ENCODE assay signal across 13 cellular contexts in the genomic region with DNA sequence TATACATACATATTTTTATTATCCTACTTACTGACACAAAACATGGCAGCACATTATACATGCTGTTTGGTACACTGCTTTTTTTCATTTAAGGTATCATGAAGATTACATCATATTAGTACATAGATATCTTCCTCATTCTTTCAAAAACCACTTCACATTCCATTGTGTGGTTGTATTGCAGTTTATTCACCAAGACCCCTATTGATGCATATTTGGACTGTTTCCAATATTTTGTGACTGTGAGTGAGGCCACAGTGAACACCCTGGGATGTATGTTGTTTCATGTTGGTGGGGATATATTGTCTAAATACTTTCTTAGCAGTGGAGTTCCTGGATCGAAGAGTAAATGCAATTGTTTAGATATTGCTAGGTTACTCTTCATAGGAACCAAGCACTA. TPM values are rescaled to one million over a fixed set of nuclear protein-coding genes. Genes with fewer than 3 reads are reported as not detected.
DNase-seq lines count a peak whose midpoint lies in the region; ATAC-seq, FAIRE-seq and TF ChIP-seq lines count a peak whose summit lies in the region.
"Had no signal": no experiment of that assay in that cellular context is flagged by ENCODE, and none has a peak within 500 bp of the region (broad histone marks: within the 10 kb centered on the region; RNA-seq: fewer than 3 reads in every experiment).

No MANE protein-coding gene starts in this region.

- TF ChIP-seq CTCF in astrocyte (IDR thresholded peaks at IDR 0.05; ENCODE audit: insufficient read depth, low read depth, low read length) (no peak), D721Med (IDR thresholded peaks at IDR 0.05; ENCODE audit: insufficient read depth, missing control alignments) (no peak)

- H3K79me2 ChIP-seq in astrocyte (ENCODE audit: insufficient read depth, low read length), result no peaks in the 10 kb centered on the region

- H3K4me1 ChIP-seq in astrocyte (ENCODE audit: insufficient read depth, low read length), result no peaks in the 10 kb centered on the region

- FAIRE-seq in astrocyte (lab: Jason Lieb, UNC), result peak; percentile 13
- no peak for FAIRE-seq in D721Med (lab: Jason Lieb, UNC)

- in situ Hi-C loops in Caki2 (cut with HindIII; ENCODE audit: low pct_unique_long_range_greater_than_20kb, low sequenced_read_pairs), result no loop called here

- peak overlapping the region; percentile 82 for H3K27ac Mint-ChIP-seq in astrocyte (ENCODE audit: unreplicated experiment)
- H3K27ac Mint-ChIP-seq: CD4-positive, alpha-beta T cell had no signal

- H3K9me3 Mint-ChIP-seq in astrocyte (ENCODE audit: unreplicated experiment), result peaks cover 37% of the 10 kb centered on the region

- peaks cover 4% of the 10 kb centered on the region for H3K9me3 ChIP-seq in astrocyte (ENCODE audit: insufficient read depth, low read depth, low read length)

- H3K4me2 ChIP-seq in astrocyte (ENCODE audit: low read length), result no peak overlapping the region

- H2AFZ ChIP-seq in astrocyte (ENCODE audit: low read depth, low read length), result no peak overlapping the region

- H3K36me3 ChIP-seq in astrocyte (ENCODE audit: insufficient read depth, low read length), result no peaks in the 10 kb centered on the region

- peak; percentile 29 for DNase-seq in Caki2 (ENCODE audit: low read depth)
- DNase-seq in HT1080 (ENCODE audit: low read depth), result peak; percentile 15
- peak; percentile 61 for DNase-seq in astrocyte (ENCODE audit: low read depth)
- DNase-seq in iris pigment epithelial cell (ENCODE audit: low read depth), result peak; percentile 43
- no peak for DNase-seq in HUDEP-2 (lab: John Stamatoyannopoulos, UW; ENCODE audit: unreplicated experiment in 76 of 76)
- DNase-seq in NCI-H1105 (lab: John Stamatoyannopoulos, UW), result no peak
- no peak for DNase-seq in D721Med (ENCODE audit: insufficient read length, low spot score)
- DNase-seq: CD4-positive, alpha-beta T cell; HCEC 1CT; NCI-H1048; T-helper 1 cell had no signal

- H3K4me1 Mint-ChIP-seq in astrocyte (ENCODE audit: low read depth, unreplicated experiment), result peaks cover 8% of the 10 kb centered on the region

- no peaks in the 10 kb centered on the region for H3K27me3 Mint-ChIP-seq in astrocyte (ENCODE audit: low read depth, unreplicated experiment)

- H3K4me3 Mint-ChIP-seq in astrocyte (ENCODE audit: unreplicated experiment), result peak overlapping the region; percentile 27
- H3K4me3 Mint-ChIP-seq: CD4-positive, alpha-beta T cell had no signal

- no peaks in the 10 kb centered on the region for H3K27me3 ChIP-seq in astrocyte (ENCODE audit: insufficient read depth, low read length)

- no peaks in the 10 kb centered on the region for H4K20me1 ChIP-seq in astrocyte (ENCODE audit: insufficient read depth, low read length)

- H3K9ac ChIP-seq in astrocyte (ENCODE audit: low read length), result no peak overlapping the region

- H3K4me3 ChIP-seq in astrocyte (ENCODE audit: insufficient read depth, low read depth, low read length), result no peak overlapping the region

- H3K36me3 Mint-ChIP-seq in astrocyte (ENCODE audit: low read depth, unreplicated experiment), result peaks cover 5% of the 10 kb centered on the region

- no peak overlapping the region for H3K27ac ChIP-seq in astrocyte (ENCODE audit: low read depth, low read length)
- H3K27ac ChIP-seq: RWPE1 had no signal

- ATAC-seq in SK-N-SH treated with all-trans-retinoic acid at 6 μM for 48 hours, result no peak

TF ChIP-seq in SK-N-SH treated with all-trans-retinoic acid at 6 μM for 48 hours, 23 proteins besides CTCF, POLR2A, EP300 and RAD21:
- no peak for TF ChIP-seq CSDC2 (CRISPR knock-in tag; IDR thresholded peaks at IDR 0.05)
- TF ChIP-seq, protein P1, sequence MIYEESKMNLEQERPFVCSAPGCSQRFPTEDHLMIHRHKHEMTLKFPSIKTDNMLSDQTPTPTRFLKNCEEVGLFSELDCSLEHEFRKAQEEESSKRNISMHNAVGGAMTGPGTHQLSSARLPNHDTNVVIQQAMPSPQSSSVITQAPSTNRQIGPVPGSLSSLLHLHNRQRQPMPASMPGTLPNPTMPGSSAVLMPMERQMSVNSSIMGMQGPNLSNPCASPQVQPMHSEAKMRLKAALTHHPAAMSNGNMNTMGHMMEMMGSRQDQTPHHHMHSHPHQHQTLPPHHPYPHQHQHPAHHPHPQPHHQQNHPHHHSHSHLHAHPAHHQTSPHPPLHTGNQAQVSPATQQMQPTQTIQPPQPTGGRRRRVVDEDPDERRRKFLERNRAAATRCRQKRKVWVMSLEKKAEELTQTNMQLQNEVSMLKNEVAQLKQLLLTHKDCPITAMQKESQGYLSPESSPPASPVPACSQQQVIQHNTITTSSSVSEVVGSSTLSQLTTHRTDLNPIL (CRISPR knock-in tag; IDR thresholded peaks at IDR 0.05; ENCODE audit: low read depth), result no peak
- TF ChIP-seq ISL1 (CRISPR knock-in tag; IDR thresholded peaks at IDR 0.05), result no peak
- TF ChIP-seq ZFP3 (CRISPR knock-in tag; IDR thresholded peaks at IDR 0.05), result no peak
- no peak for TF ChIP-seq ZC3H10 (CRISPR knock-in tag; IDR thresholded peaks at IDR 0.05)
- no peak for TF ChIP-seq TOX (CRISPR knock-in tag; IDR thresholded peaks at IDR 0.05; ENCODE audit: borderline replicate concordance)
- no peak for TF ChIP-seq ZFP30 (CRISPR knock-in tag; IDR thresholded peaks at IDR 0.05)
- no peak for TF ChIP-seq ARNTL (CRISPR knock-in tag; IDR thresholded peaks at IDR 0.05; ENCODE audit: borderline replicate concordance, low read depth)
- TF ChIP-seq, protein P2, sequence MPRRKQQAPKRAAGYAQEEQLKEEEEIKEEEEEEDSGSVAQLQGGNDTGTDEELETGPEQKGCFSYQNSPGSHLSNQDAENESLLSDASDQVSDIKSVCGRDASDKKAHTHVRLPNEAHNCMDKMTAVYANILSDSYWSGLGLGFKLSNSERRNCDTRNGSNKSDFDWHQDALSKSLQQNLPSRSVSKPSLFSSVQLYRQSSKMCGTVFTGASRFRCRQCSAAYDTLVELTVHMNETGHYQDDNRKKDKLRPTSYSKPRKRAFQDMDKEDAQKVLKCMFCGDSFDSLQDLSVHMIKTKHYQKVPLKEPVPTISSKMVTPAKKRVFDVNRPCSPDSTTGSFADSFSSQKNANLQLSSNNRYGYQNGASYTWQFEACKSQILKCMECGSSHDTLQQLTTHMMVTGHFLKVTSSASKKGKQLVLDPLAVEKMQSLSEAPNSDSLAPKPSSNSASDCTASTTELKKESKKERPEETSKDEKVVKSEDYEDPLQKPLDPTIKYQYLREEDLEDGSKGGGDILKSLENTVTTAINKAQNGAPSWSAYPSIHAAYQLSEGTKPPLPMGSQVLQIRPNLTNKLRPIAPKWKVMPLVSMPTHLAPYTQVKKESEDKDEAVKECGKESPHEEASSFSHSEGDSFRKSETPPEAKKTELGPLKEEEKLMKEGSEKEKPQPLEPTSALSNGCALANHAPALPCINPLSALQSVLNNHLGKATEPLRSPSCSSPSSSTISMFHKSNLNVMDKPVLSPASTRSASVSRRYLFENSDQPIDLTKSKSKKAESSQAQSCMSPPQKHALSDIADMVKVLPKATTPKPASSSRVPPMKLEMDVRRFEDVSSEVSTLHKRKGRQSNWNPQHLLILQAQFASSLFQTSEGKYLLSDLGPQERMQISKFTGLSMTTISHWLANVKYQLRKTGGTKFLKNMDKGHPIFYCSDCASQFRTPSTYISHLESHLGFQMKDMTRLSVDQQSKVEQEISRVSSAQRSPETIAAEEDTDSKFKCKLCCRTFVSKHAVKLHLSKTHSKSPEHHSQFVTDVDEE (CRISPR knock-in tag; IDR thresholded peaks at IDR 0.05), result no peak
- no peak for TF ChIP-seq GLIS3 (CRISPR knock-in tag; IDR thresholded peaks at IDR 0.05)
- TF ChIP-seq, protein P3, sequence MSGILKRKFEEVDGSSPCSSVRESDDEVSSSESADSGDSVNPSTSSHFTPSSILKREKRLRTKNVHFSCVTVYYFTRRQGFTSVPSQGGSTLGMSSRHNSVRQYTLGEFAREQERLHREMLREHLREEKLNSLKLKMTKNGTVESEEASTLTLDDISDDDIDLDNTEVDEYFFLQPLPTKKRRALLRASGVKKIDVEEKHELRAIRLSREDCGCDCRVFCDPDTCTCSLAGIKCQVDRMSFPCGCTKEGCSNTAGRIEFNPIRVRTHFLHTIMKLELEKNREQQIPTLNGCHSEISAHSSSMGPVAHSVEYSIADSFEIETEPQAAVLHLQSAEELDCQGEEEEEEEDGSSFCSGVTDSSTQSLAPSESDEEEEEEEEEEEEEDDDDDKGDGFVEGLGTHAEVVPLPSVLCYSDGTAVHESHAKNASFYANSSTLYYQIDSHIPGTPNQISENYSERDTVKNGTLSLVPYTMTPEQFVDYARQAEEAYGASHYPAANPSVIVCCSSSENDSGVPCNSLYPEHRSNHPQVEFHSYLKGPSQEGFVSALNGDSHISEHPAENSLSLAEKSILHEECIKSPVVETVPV (CRISPR knock-in tag; IDR thresholded peaks at IDR 0.05), result no peak
- TF ChIP-seq, protein P4, sequence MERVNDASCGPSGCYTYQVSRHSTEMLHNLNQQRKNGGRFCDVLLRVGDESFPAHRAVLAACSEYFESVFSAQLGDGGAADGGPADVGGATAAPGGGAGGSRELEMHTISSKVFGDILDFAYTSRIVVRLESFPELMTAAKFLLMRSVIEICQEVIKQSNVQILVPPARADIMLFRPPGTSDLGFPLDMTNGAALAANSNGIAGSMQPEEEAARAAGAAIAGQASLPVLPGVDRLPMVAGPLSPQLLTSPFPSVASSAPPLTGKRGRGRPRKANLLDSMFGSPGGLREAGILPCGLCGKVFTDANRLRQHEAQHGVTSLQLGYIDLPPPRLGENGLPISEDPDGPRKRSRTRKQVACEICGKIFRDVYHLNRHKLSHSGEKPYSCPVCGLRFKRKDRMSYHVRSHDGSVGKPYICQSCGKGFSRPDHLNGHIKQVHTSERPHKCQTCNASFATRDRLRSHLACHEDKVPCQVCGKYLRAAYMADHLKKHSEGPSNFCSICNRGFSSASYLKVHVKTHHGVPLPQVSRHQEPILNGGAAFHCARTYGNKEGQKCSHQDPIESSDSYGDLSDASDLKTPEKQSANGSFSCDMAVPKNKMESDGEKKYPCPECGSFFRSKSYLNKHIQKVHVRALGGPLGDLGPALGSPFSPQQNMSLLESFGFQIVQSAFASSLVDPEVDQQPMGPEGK (CRISPR knock-in tag; IDR thresholded peaks at IDR 0.05; ENCODE audit: borderline replicate concordance), result no peak
- no peak for TF ChIP-seq RARB (CRISPR knock-in tag; IDR thresholded peaks at IDR 0.05)
- TF ChIP-seq ZNF70 (CRISPR knock-in tag; IDR thresholded peaks at IDR 0.05), result no peak
- no peak for TF ChIP-seq TCF4 (CRISPR knock-in tag; IDR thresholded peaks at IDR 0.05; ENCODE audit: borderline replicate concordance)
- TF ChIP-seq PPARA (CRISPR knock-in tag; IDR thresholded peaks at IDR 0.05; ENCODE audit: borderline replicate concordance), result no peak

RNA-seq across cellular contexts. Expression of a gene that starts 39.0 kb away (rescaled TPM):
- 24.2 and 39.6 TPM in 2 replicates for total RNA-seq in Caki2 (2014; rRNA removed; shearing (Covaris generic); ENCODE audit: low replicate concordance)
- 137 and 141 TPM in 2 replicates for total RNA-seq in HT1080 (2014; rRNA removed; shearing (Covaris generic))
- polyA plus RNA-seq in HT1080 (2015; cell fraction: cytosol; rRNA removed), result 45.6 and 54.9 TPM in 2 replicates
- polyA plus RNA-seq in HT1080 (2015; cell fraction: nucleus; rRNA removed), result 35.0 and 35.3 TPM in 2 replicates
- 38.2 and 41.4 TPM in 2 replicates for total RNA-seq in astrocyte

Comparison
In these comparisons a context has a peak if more than half of its experiments do, and no peak if none do; other contexts are left out.
1. DNase-seq: peak in Caki2 (single experiment), HT1080 (single experiment), astrocyte (single experiment) and iris pigment epithelial cell (single experiment); none in HUDEP-2 (0 of 76), NCI-H1105 (single experiment) and D721Med (single experiment).